23 cellular contexts compared by ENCODE assay signal in the genomic region with DNA sequence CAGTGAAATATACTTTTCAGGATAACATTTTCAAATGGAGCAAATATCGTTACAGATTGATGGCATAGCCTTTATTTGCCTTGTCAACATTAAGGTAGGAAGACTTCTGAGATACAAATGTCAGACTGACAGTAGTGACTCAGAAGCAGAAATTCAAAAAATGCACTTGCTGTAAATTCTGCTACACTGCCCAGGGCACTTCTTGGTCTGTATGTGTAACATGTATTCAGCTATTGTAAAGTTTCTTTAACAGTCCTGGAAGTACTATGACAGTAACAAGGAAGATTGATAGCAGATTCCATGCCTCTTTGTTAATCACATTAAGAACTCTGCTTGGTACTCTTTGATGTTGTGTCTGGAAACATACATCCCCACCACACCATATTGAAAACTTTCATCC.
A peak's percentile ranks its signal among the peaks of the same experiment; 100 is the strongest.
DNase-seq lines count a peak whose midpoint lies in the region; ATAC-seq and TF ChIP-seq lines count a peak whose summit lies in the region.
"Had no signal": no experiment of that assay in that cellular context is flagged by ENCODE, and none has a peak within 500 bp of the region (broad histone marks: within the 10 kb centered on the region; RNA-seq: fewer than 3 reads in every experiment).

No MANE protein-coding gene starts in this region.

- no peak overlapping the region for H3K27ac ChIP-seq in OCI-LY7 (ENCODE audit: low read depth, low read length, poor library complexity, severe bottlenecking)
- H3K27ac ChIP-seq in CD8-positive, alpha-beta T cell (ENCODE audit: low read depth, low read length) = no peak overlapping the region
- H3K27ac ChIP-seq: 22Rv1, heart right ventricle, tibial nerve, VCaP had no signal

- POLR2A ChIA-PET in OCI-LY7 (lab: Charles Lee) = interaction anchor here (0.5 kb wide), 1 partner anchor 40 kb away, joined by 4 read pairs; no protein-coding TSS in a partner anchor
- POLR2A ChIA-PET in CD8-positive, alpha-beta T cell (lab: Charles Lee) = no interaction called here

- no peak for ATAC-seq in CD8-positive, alpha-beta T cell
- no peak for ATAC-seq in GM19452 (IDR thresholded peaks at IDR 0.05; ENCODE audit: unreplicated experiment)
- ATAC-seq: effector memory CD8-positive, alpha-beta T cell; heart right ventricle; natural killer cell treated with Interleukin-12 subunit alpha and Interleukin-12 subunit beta and Interleukin-15 and Interleukin-18, amount 100 ng/mL, for 72 hours; stimulated activated naive CD8-positive, alpha-beta T cell treated with anti-CD3 and anti-CD28 coated beads, Interleukin-15, Interleukin-2, amounts not matched to agents 100 U/mL and 50 U/mL, for 24 hours had no signal

- H2AFZ ChIP-seq in OCI-LY7 (ENCODE audit: low read length) = no peak overlapping the region

- no peaks in the 10 kb centered on the region for H3K4me1 ChIP-seq in OCI-LY7 (ENCODE audit: insufficient read depth, low read length, poor library complexity, severe bottlenecking)
- H3K4me1 ChIP-seq in CD8-positive, alpha-beta T cell (ENCODE audit: insufficient read depth, low read length) = no peaks in the 10 kb centered on the region

- H3K9me2 ChIP-seq in OCI-LY7 (ENCODE audit: insufficient read depth, low read length) = no peaks in the 10 kb centered on the region

- H3K27me3 ChIP-seq in CD8-positive, alpha-beta T cell (ENCODE audit: insufficient read depth, low read length) = no peaks in the 10 kb centered on the region
- H3K27me3 ChIP-seq: heart right ventricle, tibial nerve had no signal

- no peak overlapping the region for H3K4me3 ChIP-seq in OCI-LY7 (ENCODE audit: low read depth, low read length, poor library complexity, severe bottlenecking)
- H3K4me3 ChIP-seq in CD8-positive, alpha-beta T cell (ENCODE audit: low read depth, low read length) = no peak overlapping the region
- H3K4me3 ChIP-seq: heart right ventricle, tibial nerve had no signal

- no peak overlapping the region for H3K27ac Mint-ChIP-seq in CD8-positive, alpha-beta T cell
- H3K27ac Mint-ChIP-seq: B cell; effector memory CD8-positive, alpha-beta T cell; natural killer cell treated with Interleukin-12 subunit alpha and Interleukin-12 subunit beta and Interleukin-15 and Interleukin-18, amount 100 ng/mL, for 72 hours; T-helper 1 cell treated with Interleukin-12 subunit alpha and Interleukin-12 subunit beta and Interleukin-4 antibody, amounts not matched to agents 30 μg/mL and 1 μg/mL, for 36 hours had no signal

- H3K4me2 ChIP-seq in OCI-LY7 (ENCODE audit: low read length) = no peak overlapping the region

- H4K20me1 ChIP-seq in OCI-LY7 (ENCODE audit: insufficient read depth, low read length) = no peaks in the 10 kb centered on the region

- CTCF ChIA-PET in OCI-LY7 (lab: Charles Lee; ENCODE audit: unreplicated experiment) = no interaction called here
- CTCF ChIA-PET in CD8-positive, alpha-beta T cell (lab: Charles Lee) = no interaction called here

- no peaks in the 10 kb centered on the region for H3K79me2 ChIP-seq in OCI-LY7 (ENCODE audit: insufficient read depth, low read depth, low read length)

- H3K4me3 Mint-ChIP-seq in CD8-positive, alpha-beta T cell = no peak overlapping the region
- H3K4me3 Mint-ChIP-seq: B cell; effector memory CD8-positive, alpha-beta T cell; natural killer cell treated with Interleukin-12 subunit alpha and Interleukin-12 subunit beta and Interleukin-15 and Interleukin-18, amount 100 ng/mL, for 72 hours; T-helper 1 cell treated with Interleukin-12 subunit alpha and Interleukin-12 subunit beta and Interleukin-4 antibody, amounts not matched to agents 30 μg/mL and 1 μg/mL, for 36 hours had no signal

- H3K36me3 ChIP-seq in OCI-LY7 (ENCODE audit: insufficient read depth, low read length) = no peaks in the 10 kb centered on the region
- H3K36me3 ChIP-seq in CD8-positive, alpha-beta T cell (ENCODE audit: insufficient read depth, low read length) = no peaks in the 10 kb centered on the region
- H3K36me3 ChIP-seq: heart right ventricle, tibial nerve had no signal

- BruUV-seq in OCI-LY7 (replicated peaks; lab: Mats Ljungman, UMichigan) = no TSS peak

- TF ChIP-seq CTCF in OCI-LY7 (conservative IDR thresholded peaks at IDR 0.05; ENCODE audit: low read length) = no peak
- TF ChIP-seq CTCF in CD8-positive, alpha-beta T cell (IDR thresholded peaks at IDR 0.05) = no peak

- no peaks in the 10 kb centered on the region for H3K4me1 Mint-ChIP-seq in CD8-positive, alpha-beta T cell (ENCODE audit: low read depth)
- H3K4me1 Mint-ChIP-seq: B cell had no signal

- intact Hi-C loops in OCI-LY7 (cut with micrococcal nuclease; ENCODE audit: unreplicated experiment) = no loop called here
- intact Hi-C loops in CD8-positive, alpha-beta T cell (cut with DNase I, micrococcal nuclease) = no loop called here

- no peaks in the 10 kb centered on the region for H3K27me3 Mint-ChIP-seq in CD8-positive, alpha-beta T cell (ENCODE audit: low read depth)
- H3K27me3 Mint-ChIP-seq: B cell; effector memory CD8-positive, alpha-beta T cell; natural killer cell treated with Interleukin-12 subunit alpha and Interleukin-12 subunit beta and Interleukin-15 and Interleukin-18, amount 100 ng/mL, for 72 hours had no signal

- peaks cover 2% of the 10 kb centered on the region for H3K9me3 Mint-ChIP-seq in CD8-positive, alpha-beta T cell
- H3K9me3 Mint-ChIP-seq: T-helper 1 cell treated with Interleukin-12 subunit alpha and Interleukin-12 subunit beta and Interleukin-4 antibody, amounts not matched to agents 30 μg/mL and 1 μg/mL, for 36 hours had no signal

- no peaks in the 10 kb centered on the region for H3K36me3 Mint-ChIP-seq in CD8-positive, alpha-beta T cell
- H3K36me3 Mint-ChIP-seq: natural killer cell treated with Interleukin-12 subunit alpha and Interleukin-12 subunit beta and Interleukin-15 and Interleukin-18, amount 100 ng/mL, for 72 hours had no signal

- no peaks in the 10 kb centered on the region for H3K9me3 ChIP-seq in OCI-LY7 (ENCODE audit: low read length)
- H3K9me3 ChIP-seq in CD8-positive, alpha-beta T cell (ENCODE audit: low read length) = no peaks in the 10 kb centered on the region
- H3K9me3 ChIP-seq: heart right ventricle, tibial nerve had no signal

- peak; percentile 5 for DNase-seq in DMS53 (lab: John Stamatoyannopoulos, UW)
- DNase-seq in DMS53 treated with DMSO at 0.1 percent for 48 hours (lab: John Stamatoyannopoulos, UW; ENCODE audit: unreplicated experiment) = no peak
- DNase-seq in amniotic epithelial cell (ENCODE audit: low read depth) = peak; percentile 11
- peak; percentile 51 for DNase-seq in iris pigment epithelial cell (ENCODE audit: low read depth)
- no peak for DNase-seq in NCI-H2227 (lab: John Stamatoyannopoulos, UW; ENCODE audit: unreplicated experiment)
- DNase-seq in OCI-LY7 (ENCODE audit: low spot score) = no peak
- no peak for DNase-seq in CD8-positive, alpha-beta T cell
- DNase-seq: activated CD4-positive, alpha-beta T cell treated with anti-CD3 and anti-CD28 coated beads, Interleukin-2, amount 50 U/mL, for 4 hours; activated T-cell treated with anti-CD3 and anti-CD28 coated beads for 4 hours; effector memory CD8-positive, alpha-beta T cell; GDM1; heart right ventricle; NCI-H187; SHP77 treated with DMSO at 0.1 percent for 48 hours; stimulated activated CD4-positive, alpha-beta T cell treated with anti-CD3 and anti-CD28 coated beads, Interleukin-2, amount 100 ng/mL, for 24 hours; stimulated activated naive CD8-positive, alpha-beta T cell treated with anti-CD3 and anti-CD28 coated beads, Interleukin-15, Interleukin-2, amounts not matched to agents 100 U/mL and 50 U/mL, for 24 hours had no signal

Comparison
In these comparisons a context has a peak if more than half of its experiments do, and no peak if none do; other contexts are left out.
1. DNase-seq: peak in DMS53 (single experiment), amniotic epithelial cell (single experiment) and iris pigment epithelial cell (single experiment); none in DMS53 treated with DMSO at 0.1 percent for 48 hours (single experiment), NCI-H2227 (single experiment), OCI-LY7 (single experiment) and CD8-positive, alpha-beta T cell (0 of 7).